Comparison of ENCODE assay signal across 16 cellular contexts in genomic region chr5:178797101-178797521, GRCh38.
"Had no signal": no experiment of that assay in that cellular context is flagged by ENCODE, and none has a peak within 500 bp of the region (broad histone marks: within the 10 kb centered on the region; RNA-seq: fewer than 3 reads in every experiment).

No MANE protein-coding gene starts in this region.

- H3K36me3 Mint-ChIP-seq: natural killer cell, type B pancreatic cell had no signal

- H3K27me3 ChIP-seq: hepatocyte had no signal

- H2AFZ ChIP-seq: hepatocyte had no signal

- H3K27ac Mint-ChIP-seq: activated T-cell treated with anti-CD3 and anti-CD28 coated beads, Interleukin-2, amount 50 U/mL, for 24 hours; natural killer cell; type B pancreatic cell had no signal

- H3K79me2 ChIP-seq: hepatocyte had no signal

- H3K4me1 Mint-ChIP-seq: natural killer cell had no signal

- H3K4me3 Mint-ChIP-seq: activated T-cell treated with anti-CD3 and anti-CD28 coated beads, Interleukin-2, amount 50 U/mL, for 24 hours; natural killer cell; type B pancreatic cell had no signal

- H3K27ac ChIP-seq: hepatocyte had no signal

- H3K9me3 ChIP-seq: mucosa of descending colon had no signal

- ATAC-seq: activated CD4-positive, CD25-positive, alpha-beta regulatory T cell treated with anti-CD3 and anti-CD28 coated beads, Interleukin-2, amount 50 U/mL, for 24 hours; left lobe of liver; mucosa of descending colon had no signal

- DNase-seq: activated CD4-positive, alpha-beta T cell treated with anti-CD3 and anti-CD28 coated beads, Interleukin-2, amount 50 U/mL, for 4 hours; activated gamma-delta T cell; activated T-cell treated with anti-CD3 and anti-CD28 coated beads, Interleukin-2, amount 50 U/mL, for 24 hours; islet precursor cell; mammary epithelial cell; mucosa of descending colon; natural killer cell; retina; stimulated activated CD4-positive, alpha-beta T cell treated with anti-CD3 and anti-CD28 coated beads, Interleukin-12 subunit alpha, Interleukin-12 subunit beta, amount 100 ng/mL, for 4 hours; stimulated activated naive CD4-positive, alpha-beta T cell; T-helper 1 cell; T1000 had no signal

- H3K4me3 ChIP-seq: hepatocyte, mucosa of descending colon had no signal

- H3K4me2 ChIP-seq: hepatocyte had no signal
